Comparison of ENCODE assay signal across 14 cellular contexts in the genomic region with DNA sequence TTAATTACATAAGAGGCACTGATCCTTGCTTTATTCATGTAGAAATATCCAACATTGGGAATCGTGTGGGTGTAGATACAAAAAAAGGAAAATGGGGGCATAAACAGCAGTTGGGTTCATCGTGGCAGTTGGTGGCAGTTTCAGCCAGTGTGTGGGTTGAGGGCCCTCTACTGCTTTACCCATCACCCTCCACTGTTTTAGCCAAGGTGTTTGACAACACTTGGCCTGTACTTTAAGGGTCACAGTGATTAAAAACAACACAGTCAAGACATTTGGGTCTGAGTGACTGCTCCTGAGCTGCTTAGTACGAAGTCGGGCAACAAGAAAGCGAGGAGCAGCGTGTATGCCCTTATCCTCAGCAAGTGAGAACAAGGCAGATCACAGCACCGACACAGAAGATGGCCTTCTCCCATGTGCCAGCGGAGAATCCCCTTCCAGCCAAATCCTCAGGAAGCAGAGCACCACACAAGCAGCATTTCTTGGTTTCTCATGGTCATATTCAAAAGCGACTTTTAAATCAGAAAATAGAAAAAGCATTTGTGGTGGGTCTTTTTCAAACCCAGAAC. TPM values are rescaled to one million over a fixed set of nuclear protein-coding genes. Genes with fewer than 3 reads are reported as not detected.
DNase-seq lines count a peak whose midpoint lies in the region; ATAC-seq and TF ChIP-seq lines count a peak whose summit lies in the region.
"Had no signal": no experiment of that assay in that cellular context is flagged by ENCODE, and none has a peak within 500 bp of the region (broad histone marks: within the 10 kb centered on the region; RNA-seq: fewer than 3 reads in every experiment).

No MANE protein-coding gene starts in this region.

- peaks cover 36% of the 10 kb centered on the region for H3F3A ChIP-seq in GM23338 (replicated peaks; ENCODE audit: low read depth)

- H4K20me1 ChIP-seq in GM23338 (replicated peaks; ENCODE audit: insufficient read depth), result peaks cover 25% of the 10 kb centered on the region

- no peaks in the 10 kb centered on the region for H3K27me3 Mint-ChIP-seq in CD4-positive, alpha-beta T cell
- peaks cover 15% of the 10 kb centered on the region for H3K27me3 Mint-ChIP-seq in GM23338 (ENCODE audit: insufficient read depth, low read depth, poor library complexity)
- H3K27me3 Mint-ChIP-seq in activated naive CD8-positive, alpha-beta T cell treated with anti-CD3 and anti-CD28 coated beads, Interleukin-2, amount 50 U/mL, for 24 hours, result no peaks in the 10 kb centered on the region
- H3K27me3 Mint-ChIP-seq in naive thymus-derived CD4-positive, alpha-beta T cell, result no peaks in the 10 kb centered on the region

- 85 to 89% methylated on average over 9 of the region's 9 CpGs for WGBS in upper lobe of left lung, 2 donors

- H3K4me2 ChIP-seq in GM23338, result no peak overlapping the region

- H3K27ac Mint-ChIP-seq in CD4-positive, alpha-beta T cell, result peak overlapping the region; percentile 7
- H3K27ac Mint-ChIP-seq in GM23338, result 0 out of 2 replicates have a peak overlapping the region, but pooled peaks have one; percentile 7
- H3K27ac Mint-ChIP-seq in activated naive CD8-positive, alpha-beta T cell treated with anti-CD3 and anti-CD28 coated beads, Interleukin-2, amount 50 U/mL, for 24 hours, result peak overlapping the region; percentile 39
- peak overlapping the region in 5 of 9 donors; percentile 2 to 38 (median 15) for H3K27ac Mint-ChIP-seq in naive thymus-derived CD4-positive, alpha-beta T cell

- POLR2A ChIA-PET in CD4-positive, alpha-beta T cell (lab: Charles Lee), result no interaction called here
- POLR2A ChIA-PET in naive thymus-derived CD4-positive, alpha-beta T cell (lab: Charles Lee), result no interaction called here

- no peak overlapping the region for H2AFZ ChIP-seq in GM23338

- no peak overlapping the region for H3K27ac ChIP-seq in CD4-positive, alpha-beta T cell (ENCODE audit: low read depth, low read length)
- H3K27ac ChIP-seq in GM23338 (ENCODE audit: low read depth), result 0 out of 2 replicates have a peak overlapping the region, but pooled peaks have one; percentile 60
- H3K27ac ChIP-seq in naive thymus-derived CD4-positive, alpha-beta T cell (ENCODE audit: low read depth, low read length), result no peak overlapping the region
- H3K27ac ChIP-seq in upper lobe of left lung, result no peak overlapping the region

- no peaks in the 10 kb centered on the region for H3K4me1 ChIP-seq in GM23338 (ENCODE audit: insufficient read depth)
- H3K4me1 ChIP-seq in naive thymus-derived CD4-positive, alpha-beta T cell (ENCODE audit: control insufficient read depth in 2 of 2, insufficient read depth in 2 of 2, low read length in 2 of 2), result no peaks in the 10 kb centered on the region
- H3K4me1 ChIP-seq in upper lobe of left lung, result peaks cover 0 to 9% (median 4%) of the 10 kb centered on the region in 4 donors

- TF ChIP-seq CTCF in CD4-positive, alpha-beta T cell (IDR thresholded peaks at IDR 0.05), result no peak
- TF ChIP-seq CTCF in GM23338 (conservative IDR thresholded peaks at IDR 0.05; ENCODE audit: low read depth in 2 of 2) (no peak), upper lobe of left lung (IDR thresholded peaks at IDR 0.05) (no peak)

- peaks cover 22% of the 10 kb centered on the region for H3K4me1 Mint-ChIP-seq in CD4-positive, alpha-beta T cell (ENCODE audit: low read depth)
- no peaks in the 10 kb centered on the region for H3K4me1 Mint-ChIP-seq in GM23338
- peaks cover 2% of the 10 kb centered on the region for H3K4me1 Mint-ChIP-seq in activated naive CD8-positive, alpha-beta T cell treated with anti-CD3 and anti-CD28 coated beads, Interleukin-2, amount 50 U/mL, for 24 hours
- peaks cover 10 to 31% (median 19%) of the 10 kb centered on the region in 7 donors for H3K4me1 Mint-ChIP-seq in naive thymus-derived CD4-positive, alpha-beta T cell

- no peaks in the 10 kb centered on the region for H3K9me3 Mint-ChIP-seq in CD4-positive, alpha-beta T cell
- H3K9me3 Mint-ChIP-seq in GM23338, result no peaks in the 10 kb centered on the region; the same call in 2 of the 3 replicates
- no peaks in the 10 kb centered on the region for H3K9me3 Mint-ChIP-seq in activated naive CD8-positive, alpha-beta T cell treated with anti-CD3 and anti-CD28 coated beads, Interleukin-2, amount 50 U/mL, for 24 hours
- H3K9me3 Mint-ChIP-seq in naive thymus-derived CD4-positive, alpha-beta T cell, result no peaks in the 10 kb centered on the region

- peaks cover 94% of the 10 kb centered on the region for H3K36me3 Mint-ChIP-seq in CD4-positive, alpha-beta T cell (ENCODE audit: low read depth)
- H3K36me3 Mint-ChIP-seq in GM23338 (ENCODE audit: low read depth), result peaks cover 64% of the 10 kb centered on the region
- peaks cover 69% of the 10 kb centered on the region for H3K36me3 Mint-ChIP-seq in activated naive CD8-positive, alpha-beta T cell treated with anti-CD3 and anti-CD28 coated beads, Interleukin-2, amount 50 U/mL, for 24 hours (ENCODE audit: low read depth)
- peaks cover 5 to 67% (median 30%) of the 10 kb centered on the region in 5 donors for H3K36me3 Mint-ChIP-seq in naive thymus-derived CD4-positive, alpha-beta T cell

- no peaks in the 10 kb centered on the region for H3K9me2 ChIP-seq in GM23338 (ENCODE audit: insufficient read depth)

- no peak for DNase-seq in CD4-positive, alpha-beta T cell
- DNase-seq in GM23338 (ENCODE audit: low spot score) (no peak), NCI-H1092 (lab: John Stamatoyannopoulos, UW) (no peak), upper lobe of left lung (no peak)
- DNase-seq in activated naive CD8-positive, alpha-beta T cell treated with anti-CD3 and anti-CD28 coated beads, Interleukin-2, amount 50 U/mL, for 24 hours, result no peak
- no peak for DNase-seq in naive thymus-derived CD4-positive, alpha-beta T cell
- DNase-seq: activated T-cell treated with anti-CD3 and anti-CD28 coated beads, Interleukin-2, amount 50 U/mL, for 1 hour; aorta; NCI-H187; NCI-H446 treated with DMSO at 0.1 percent for 48 hours; SHP77 treated with DMSO at 0.1 percent for 48 hours had no signal

- no peaks in the 10 kb centered on the region for H3K27me3 ChIP-seq in CD4-positive, alpha-beta T cell (ENCODE audit: control insufficient read depth, insufficient read depth, low read length)
- H3K27me3 ChIP-seq in GM23338 (ENCODE audit: insufficient read depth) (no peaks in the 10 kb centered on the region), upper lobe of left lung (no peaks in the 10 kb centered on the region)
- no peaks in the 10 kb centered on the region for H3K27me3 ChIP-seq in naive thymus-derived CD4-positive, alpha-beta T cell (ENCODE audit: control insufficient read depth in 2 of 2, insufficient read depth in 2 of 2, low read length in 2 of 2)

- CTCF ChIA-PET in CD4-positive, alpha-beta T cell (lab: Charles Lee), result no interaction called here
- CTCF ChIA-PET in naive thymus-derived CD4-positive, alpha-beta T cell (lab: Charles Lee), result no interaction called here

- intact Hi-C loops in CD4-positive, alpha-beta T cell (cut with DNase I, micrococcal nuclease), result no loop called here
- intact Hi-C loops in naive thymus-derived CD4-positive, alpha-beta T cell (cut with micrococcal nuclease), result no loop called here

- H3K36me3 ChIP-seq in GM23338 (ENCODE audit: insufficient read depth) (peaks cover 36% of the 10 kb centered on the region), upper lobe of left lung (peaks cover 17 to 91% (median 49%) of the 10 kb centered on the region in 4 donors)
- peaks cover 0 to 77% (median 3%) of the 10 kb centered on the region in 3 experiments for H3K36me3 ChIP-seq in naive thymus-derived CD4-positive, alpha-beta T cell (ENCODE audit: control insufficient read depth in 2 of 3, insufficient read depth in 3 of 3, low read length in 3 of 3)

- no peak for TF ChIP-seq POLR2A in upper lobe of left lung (IDR thresholded peaks at IDR 0.05)

- no peak for ATAC-seq in CD4-positive, alpha-beta T cell (ENCODE audit: poor library complexity)
- ATAC-seq in GM23338 (no peak), HG03439 (IDR thresholded peaks at IDR 0.05; ENCODE audit: unreplicated experiment) (no peak), GM18519 (IDR thresholded peaks at IDR 0.05; ENCODE audit: low FRiP score, unreplicated experiment) (no peak), upper lobe of left lung (ENCODE audit: low FRiP score in 2 of 2) (no peak)
- ATAC-seq in activated naive CD8-positive, alpha-beta T cell treated with anti-CD3 and anti-CD28 coated beads, Interleukin-2, amount 50 U/mL, for 24 hours, result peak; percentile 21
- ATAC-seq in naive thymus-derived CD4-positive, alpha-beta T cell, result no peak

- no peaks in the 10 kb centered on the region for H3K9me3 ChIP-seq in CD4-positive, alpha-beta T cell (ENCODE audit: control insufficient read depth, low read length)
- H3K9me3 ChIP-seq in naive thymus-derived CD4-positive, alpha-beta T cell (ENCODE audit: control insufficient read depth in 2 of 3, low read length in 3 of 3), result no peaks in the 10 kb centered on the region
- no peaks in the 10 kb centered on the region for H3K9me3 ChIP-seq in upper lobe of left lung

- H3K4me3 ChIP-seq in GM23338, result no peak overlapping the region
- H3K4me3 ChIP-seq in naive thymus-derived CD4-positive, alpha-beta T cell (ENCODE audit: low read length), result no peak overlapping the region
- no peak overlapping the region for H3K4me3 ChIP-seq in upper lobe of left lung
- H3K4me3 ChIP-seq: lung had no signal

- no peak for TF ChIP-seq EP300 in upper lobe of left lung (IDR thresholded peaks at IDR 0.05)

- H3K4me3 Mint-ChIP-seq in CD4-positive, alpha-beta T cell, result no peak overlapping the region
- no peak overlapping the region for H3K4me3 Mint-ChIP-seq in GM23338
- no peak overlapping the region for H3K4me3 Mint-ChIP-seq in activated naive CD8-positive, alpha-beta T cell treated with anti-CD3 and anti-CD28 coated beads, Interleukin-2, amount 50 U/mL, for 24 hours
- no peak overlapping the region for H3K4me3 Mint-ChIP-seq in naive thymus-derived CD4-positive, alpha-beta T cell

- no peaks in the 10 kb centered on the region for H3K79me2 ChIP-seq in GM23338 (replicated peaks; ENCODE audit: insufficient read depth)

TF ChIP-seq in GM23338, 12 proteins besides CTCF, POLR2A, EP300 and RAD21:
- TF ChIP-seq EZH2phosphoT487 (IDR thresholded peaks at IDR 0.05; ENCODE audit: unreplicated experiment) (no peak), POLR2AphosphoS5 (IDR thresholded peaks at IDR 0.05; ENCODE audit: low read depth) (peak; percentile 20; the same call in 1 of the 2 replicates)

RNA-seq across cellular contexts. Expression of a gene that starts 23.7 kb away (rescaled TPM):
- 10 to 100 TPM; 21.8 to 23.2 TPM for total RNA-seq in CD4-positive, alpha-beta T cell
- total RNA-seq in GM23338 (2014; rRNA removed; shearing (Covaris generic)), result 117 and 124 TPM in 2 replicates
- 190 and 194 TPM in 2 replicates for polyA plus RNA-seq in GM23338 (2016; fragmentation: Nextera tagmentation; extraction: Ambion mirVana)
- total RNA-seq in naive thymus-derived CD4-positive, alpha-beta T cell, result 10 to 100 TPM; 16.8 to 68.4 (median 48.6) TPM
- polyA plus RNA-seq in naive thymus-derived CD4-positive, alpha-beta T cell, result 10 to 100 TPM; 20.2 to 21.2 TPM
- 10 to 100 TPM; 28.3 to 76.1 (median 50.3) TPM for total RNA-seq in upper lobe of left lung
